In the genomic region with DNA sequence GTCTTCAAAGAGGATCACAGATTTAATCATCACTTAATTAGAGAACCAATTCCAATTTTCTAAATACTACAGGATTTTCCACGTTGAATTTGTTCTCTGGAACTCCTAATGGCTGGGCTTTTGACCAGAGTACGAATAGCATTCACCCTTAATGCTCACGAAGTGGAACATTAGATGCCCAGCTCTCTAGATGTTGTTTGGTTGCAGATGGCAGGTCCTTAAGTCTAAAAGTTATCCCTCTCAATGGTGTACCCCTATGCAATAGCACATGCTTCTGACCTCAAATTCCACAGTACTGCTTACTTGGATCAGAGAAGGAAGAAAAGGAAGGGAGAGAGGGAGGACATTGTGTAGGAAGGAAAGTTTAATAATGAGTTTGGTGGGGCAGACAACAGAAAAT, we compare ENCODE assay signal across 10 cellular contexts. TPM values are rescaled to one million over a fixed set of nuclear protein-coding genes. Genes with fewer than 3 reads are reported as not detected.
"Had no signal": no experiment of that assay in that cellular context is flagged by ENCODE, and none has a peak within 500 bp of the region (broad histone marks: within the 10 kb centered on the region; RNA-seq: fewer than 3 reads in every experiment).

No MANE protein-coding gene starts in this region.

- FAIRE-seq: H1, H54, HTR-8/SVneo, K562 had no signal

- DNase-seq: GM23248, H9, HCEC 1CT, IMR-90, KG1 had no signal

- H3K9ac ChIP-seq: GM23248 had no signal

- H3K4me3 Mint-ChIP-seq: H9 had no signal

- H3K9me3 Mint-ChIP-seq: H9 had no signal

- H3K27ac Mint-ChIP-seq: H9 had no signal

- H3K4me1 Mint-ChIP-seq: H9 had no signal

- H2AFZ ChIP-seq: GM23248 had no signal

- ATAC-seq: K562 had no signal

- H3K27ac ChIP-seq: GM23248 had no signal

- H3K4me3 ChIP-seq: GM23248, K562 had no signal

RNA-seq across cellular contexts. Expression of a gene that starts 8.6 kb away (rescaled TPM):
- total RNA-seq: GM23248, H1, H9, HT-29, IMR-90 had no signal
- polyA plus RNA-seq: GM23248, H1, IMR-90 had no signal
